Comparison of ENCODE assay signal across 10 cellular contexts in genomic region chr9:93598647-93599241, GRCh38. TPM values are rescaled to one million over a fixed set of nuclear protein-coding genes. Genes with fewer than 3 reads are reported as not detected.
DNase-seq lines count a peak whose midpoint lies in the region; ATAC-seq and TF ChIP-seq lines count a peak whose summit lies in the region.
"Had no signal": no experiment of that assay in that cellular context is flagged by ENCODE, and none has a peak within 500 bp of the region (broad histone marks: within the 10 kb centered on the region; RNA-seq: fewer than 3 reads in every experiment).

No MANE protein-coding gene starts in this region.

- POLR2A ChIA-PET in CD8-positive, alpha-beta memory T cell (lab: Charles Lee), result no interaction called here

- H3K27ac ChIP-seq in CD8-positive, alpha-beta memory T cell (ENCODE audit: low read depth, low read length), result no peak overlapping the region

- peak overlapping the region in 5 of 7 donors; percentile 43 to 90 (median 55) for H3K4me3 Mint-ChIP-seq in CD8-positive, alpha-beta memory T cell
- peak overlapping the region; percentile 36 to 59 for H3K4me3 Mint-ChIP-seq in effector memory CD8-positive, alpha-beta T cell
- H3K4me3 Mint-ChIP-seq in natural killer cell, result peak overlapping the region; percentile 37

- no peak for TF ChIP-seq CTCF in natural killer cell (IDR thresholded peaks at IDR 0.05)

- intact Hi-C loops in natural killer cell (cut with micrococcal nuclease), result no loop called here

- peak; percentile 31 for ATAC-seq in effector memory CD8-positive, alpha-beta T cell (replicated peaks)
- ATAC-seq in natural killer cell (no peak), HG03175 (IDR thresholded peaks at IDR 0.05; ENCODE audit: unreplicated experiment) (no peak), GM19467 (IDR thresholded peaks at IDR 0.05; ENCODE audit: unreplicated experiment) (no peak), GM21390 (IDR thresholded peaks at IDR 0.05; ENCODE audit: unreplicated experiment) (no peak)

- H3K4me1 Mint-ChIP-seq in CD8-positive, alpha-beta memory T cell, result peaks cover 55 to 89% (median 58%) of the 10 kb centered on the region in 3 donors
- H3K4me1 Mint-ChIP-seq in effector memory CD8-positive, alpha-beta T cell (ENCODE audit: low read depth in 2 of 2), result peaks cover 54 to 56% of the 10 kb centered on the region in 2 donors
- peaks cover 53 to 64% of the 10 kb centered on the region in 2 donors for H3K4me1 Mint-ChIP-seq in natural killer cell

- peak overlapping the region in 6 of 8 donors; percentile 24 to 81 (median 63) for H3K27ac Mint-ChIP-seq in CD8-positive, alpha-beta memory T cell
- H3K27ac Mint-ChIP-seq in effector memory CD8-positive, alpha-beta T cell, result peak overlapping the region; percentile 75 to 88
- H3K27ac Mint-ChIP-seq in natural killer cell, result peak overlapping the region in 1 of 2 donors; percentile 58

- H3K4me1 ChIP-seq in CD8-positive, alpha-beta memory T cell (ENCODE audit: insufficient read depth, low read length), result peaks cover 50% of the 10 kb centered on the region

- H3K4me3 ChIP-seq in CD8-positive, alpha-beta memory T cell (ENCODE audit: low read length), result no peak overlapping the region
- H3K4me3 ChIP-seq: ascending aorta, uterus had no signal

- CTCF ChIA-PET in CD8-positive, alpha-beta memory T cell (lab: Charles Lee), result no interaction called here

- peak in 1 of 5 donors; percentile 47 for DNase-seq in CD8-positive, alpha-beta memory T cell
- DNase-seq in NCI-H69 (lab: John Stamatoyannopoulos, UW), result peak; percentile 81
- DNase-seq in effector memory CD8-positive, alpha-beta T cell, result no peak
- DNase-seq in natural killer cell, result no peak
- DNase-seq: NCI-H1092 treated with DMSO at 0.1 percent for 48 hours, uterus had no signal

- no peaks in the 10 kb centered on the region for H3K36me3 ChIP-seq in CD8-positive, alpha-beta memory T cell (ENCODE audit: insufficient read depth, low read length)
- H3K36me3 ChIP-seq: ascending aorta, uterus had no signal

- H3K27me3 ChIP-seq in CD8-positive, alpha-beta memory T cell (ENCODE audit: insufficient read depth, low read length, poor library complexity, severe bottlenecking), result no peaks in the 10 kb centered on the region
- H3K27me3 ChIP-seq: ascending aorta, uterus had no signal

- no peaks in the 10 kb centered on the region for H3K9me3 Mint-ChIP-seq in CD8-positive, alpha-beta memory T cell
- no peaks in the 10 kb centered on the region for H3K9me3 Mint-ChIP-seq in effector memory CD8-positive, alpha-beta T cell
- H3K9me3 Mint-ChIP-seq in natural killer cell, result no peaks in the 10 kb centered on the region

- H3K9me3 ChIP-seq in CD8-positive, alpha-beta memory T cell (ENCODE audit: low read length), result no peaks in the 10 kb centered on the region
- H3K9me3 ChIP-seq: ascending aorta, uterus had no signal

- H3K27me3 Mint-ChIP-seq in CD8-positive, alpha-beta memory T cell, result no peaks in the 10 kb centered on the region
- H3K27me3 Mint-ChIP-seq in effector memory CD8-positive, alpha-beta T cell, result no peaks in the 10 kb centered on the region
- no peaks in the 10 kb centered on the region for H3K27me3 Mint-ChIP-seq in natural killer cell (ENCODE audit: low read depth in 2 of 2)

- H3K36me3 Mint-ChIP-seq in CD8-positive, alpha-beta memory T cell, result peaks cover 0 to 4% (median 2%) of the 10 kb centered on the region in 3 donors
- H3K36me3 Mint-ChIP-seq in effector memory CD8-positive, alpha-beta T cell (ENCODE audit: insufficient read depth), result peaks cover 7% of the 10 kb centered on the region
- H3K36me3 Mint-ChIP-seq in natural killer cell, result no peaks in the 10 kb centered on the region

RNA-seq across cellular contexts. Expression of gene PHF2, which starts 22.4 kb away (rescaled TPM):
- total RNA-seq in CD8-positive, alpha-beta memory T cell, result 10 to 100 TPM; 22.4 to 25.0 TPM
- 3.0 TPM for polyA plus RNA-seq in CD8-positive, alpha-beta memory T cell
- total RNA-seq in natural killer cell, result 10 to 100 TPM; 24.8 to 28.1 (median 26.4) TPM
